In genomic region chr1:245338485-245338877, GRCh38 we compare ENCODE assay signal across 25 cellular contexts.
A peak's percentile ranks its signal among the peaks of the same experiment; 100 is the strongest.
DNase-seq lines count a peak whose midpoint lies in the region; ATAC-seq and TF ChIP-seq lines count a peak whose summit lies in the region.
"Had no signal": no experiment of that assay in that cellular context is flagged by ENCODE, and none has a peak within 500 bp of the region (broad histone marks: within the 10 kb centered on the region; RNA-seq: fewer than 3 reads in every experiment).

No MANE protein-coding gene starts in this region.

- 34% methylated on average over 5 of the region's 5 CpGs for WGBS in mesenchymal stem cell

- H2BK5ac ChIP-seq in mesenchymal stem cell (ENCODE audit: low read depth, low read length, poor library complexity, severe bottlenecking) = no peak overlapping the region

- no peak overlapping the region for H2AK5ac ChIP-seq in mesenchymal stem cell (ENCODE audit: low read length, severe bottlenecking)

- H3K4me1 ChIP-seq in BE2C (peaks cover 13% of the 10 kb centered on the region), HUES48 (ENCODE audit: control insufficient read depth, insufficient read depth, low read length) (peaks cover 7% of the 10 kb centered on the region), mesenchymal stem cell (ENCODE audit: control insufficient read depth, insufficient read depth, low read depth, low read length) (no peaks in the 10 kb centered on the region)
- H3K4me1 ChIP-seq: A549 had no signal

- ATAC-seq in GM19328 (IDR thresholded peaks at IDR 0.05; ENCODE audit: unreplicated experiment) = no peak
- ATAC-seq in HG03097 (IDR thresholded peaks at IDR 0.05; ENCODE audit: low FRiP score, unreplicated experiment) = no peak
- ATAC-seq: A549; CD8-positive, alpha-beta T cell; HCT116 had no signal

- no peak overlapping the region for H3K23ac ChIP-seq in mesenchymal stem cell (ENCODE audit: low read length in 2 of 2)

- no peak overlapping the region for H4K8ac ChIP-seq in mesenchymal stem cell (ENCODE audit: low read length)

- no peak overlapping the region for H2BK15ac ChIP-seq in mesenchymal stem cell (ENCODE audit: low read depth, poor library complexity, severe bottlenecking)

- no peak overlapping the region for H3K4ac ChIP-seq in mesenchymal stem cell (ENCODE audit: low read depth in 1 of 2, low read length in 2 of 2)

- DNase-seq in BE2C = no peak
- DNase-seq in SK-N-MC (ENCODE audit: low read depth, low spot score) = no peak
- no peak for DNase-seq in mesenchymal stem cell
- DNase-seq in SKM-1 treated with dmso at 0.1 percent for 144 hours (lab: John Stamatoyannopoulos, UW; ENCODE audit: unreplicated experiment) = no peak
- no peak for DNase-seq in HT-29 (ENCODE audit: low spot score)
- DNase-seq: AML-193; C1 segment of cervical spinal cord; CD8-positive, alpha-beta T cell; DMS 273 treated with DMSO at 0.1 percent for 48 hours; DMS79 treated with DMSO at 0.1 percent for 48 hours; GF-D8; Karpas-422; NCI-H1048; NCI-H1417 treated with DMSO at 0.1 percent for 48 hours; NCI-H1694 treated with DMSO at 0.1 percent for 48 hours; NCI-H2081; NCI-H2227 treated with DMSO at 0.1 percent for 48 hours; NCI-H510A; NCI-H69; T-helper 2 cell had no signal

- no peaks in the 10 kb centered on the region for H3K79me1 ChIP-seq in mesenchymal stem cell (replicated peaks; ENCODE audit: low read length, poor library complexity, severe bottlenecking)

- H4K91ac ChIP-seq in mesenchymal stem cell (ENCODE audit: low read length) = no peak overlapping the region

- peak overlapping the region; percentile 31; the same call in 1 of the 2 replicates for H3K4me3 ChIP-seq in BE2C (ENCODE audit: low read depth, low read length)
- no peak overlapping the region for H3K4me3 ChIP-seq in HUES48 (ENCODE audit: low read depth, low read length)
- H3K4me3 ChIP-seq in SK-N-MC = peak overlapping the region; percentile 67
- no peak overlapping the region for H3K4me3 ChIP-seq in mesenchymal stem cell (ENCODE audit: insufficient read depth in 1 of 2, low read depth in 1 of 2, low read length in 2 of 2)
- H3K4me3 ChIP-seq: A549 had no signal

- H3K4me2 ChIP-seq in mesenchymal stem cell (ENCODE audit: low read length, poor library complexity, severe bottlenecking) = no peak overlapping the region
- H3K4me2 ChIP-seq: A549 had no signal

- peak overlapping the region; percentile 74 to 77 for H3K18ac ChIP-seq in mesenchymal stem cell (ENCODE audit: low read depth in 1 of 2, low read length in 2 of 2)

- no peak overlapping the region for H2BK12ac ChIP-seq in mesenchymal stem cell (ENCODE audit: low read length in 2 of 2)

- H3K27me3 ChIP-seq in BE2C = no peaks in the 10 kb centered on the region
- H3K27me3 ChIP-seq in HUES48 (ENCODE audit: control insufficient read depth, insufficient read depth, low read length) = no peaks in the 10 kb centered on the region
- peaks cover 0 to 15% of the 10 kb centered on the region in 2 experiments for H3K27me3 ChIP-seq in mesenchymal stem cell (ENCODE audit: control insufficient read depth in 1 of 2, insufficient read depth in 1 of 2, low read length in 2 of 2)

- no peak overlapping the region for H2AFZ ChIP-seq in mesenchymal stem cell (ENCODE audit: low read depth, low read length)

- H3K14ac ChIP-seq in mesenchymal stem cell (ENCODE audit: low read length in 2 of 2) = no peak overlapping the region

- no peak overlapping the region for H3K9ac ChIP-seq in HUES48 (ENCODE audit: low read depth, low read length)
- H3K9ac ChIP-seq in SK-N-MC (ENCODE audit: insufficient read length) = no peak overlapping the region
- H3K9ac ChIP-seq in mesenchymal stem cell (ENCODE audit: low read length) = no peak overlapping the region

- no peak overlapping the region for H2BK120ac ChIP-seq in mesenchymal stem cell (ENCODE audit: low read depth, low read length)

- H3K27ac ChIP-seq in HUES48 (ENCODE audit: low read depth, low read length) (peak overlapping the region; percentile 52), SK-N-MC (peak overlapping the region; percentile 92), mesenchymal stem cell (ENCODE audit: low read length, poor library complexity, severe bottlenecking) (no peak overlapping the region)
- H3K27ac ChIP-seq: A549 had no signal

- no peak for TF ChIP-seq CTCF in BE2C (IDR thresholded peaks at IDR 0.05; ENCODE audit: low read depth, low read length)

- H3K36me3 ChIP-seq in BE2C (no peaks in the 10 kb centered on the region), HUES48 (ENCODE audit: control insufficient read depth, insufficient read depth, low read length) (no peaks in the 10 kb centered on the region), SK-N-MC (ENCODE audit: insufficient read depth, low read length) (no peaks in the 10 kb centered on the region), mesenchymal stem cell (ENCODE audit: control insufficient read depth in 1 of 2, insufficient read depth in 2 of 2, low read depth in 1 of 2, low read length in 2 of 2) (no peaks in the 10 kb centered on the region)

- no peaks in the 10 kb centered on the region for H3K9me3 ChIP-seq in BE2C
- no peaks in the 10 kb centered on the region for H3K9me3 ChIP-seq in HUES48 (ENCODE audit: control insufficient read depth, insufficient read depth, low read length)
- no peaks in the 10 kb centered on the region for H3K9me3 ChIP-seq in SK-N-MC (ENCODE audit: low read depth, low read length)
- H3K9me3 ChIP-seq in mesenchymal stem cell (ENCODE audit: control insufficient read depth, low read length) = no peaks in the 10 kb centered on the region
- H3K9me3 ChIP-seq: A549 had no signal

Comparison
In these comparisons a context has a peak if more than half of its experiments do, and no peak if none do; other contexts are left out.
1. H3K4me3 ChIP-seq: peak in BE2C (single experiment) and SK-N-MC (single experiment); none in HUES48 (single experiment) and mesenchymal stem cell (0 of 2).